Comparison of ENCODE assay signal across 9 cellular contexts in genomic region chr10:83253272-83253671, GRCh38.
"Had no signal": no experiment of that assay in that cellular context is flagged by ENCODE, and none has a peak within 500 bp of the region (broad histone marks: within the 10 kb centered on the region; RNA-seq: fewer than 3 reads in every experiment).

No MANE protein-coding gene starts in this region.

- H2AFZ ChIP-seq: GM23248 had no signal

- FAIRE-seq: HTR-8/SVneo had no signal

- H3K4me3 ChIP-seq: GM23248, HAP-1 had no signal

- H3K4me1 ChIP-seq: HAP-1 had no signal

- H3K27ac ChIP-seq: GM23248, KMS-11 had no signal

- H3K9ac ChIP-seq: GM23248, KMS-11 had no signal

- ATAC-seq: HCT116 had no signal

- DNase-seq: GM23248, GOT3, H7, IMR-90, KBM-7 had no signal

- H3K9me3 ChIP-seq: HAP-1 had no signal

- H3K4me2 ChIP-seq: KMS-11 had no signal

- H3K36me3 ChIP-seq: HAP-1 had no signal
